Comparison of ENCODE assay signal across 1 cellular context in the genomic region with DNA sequence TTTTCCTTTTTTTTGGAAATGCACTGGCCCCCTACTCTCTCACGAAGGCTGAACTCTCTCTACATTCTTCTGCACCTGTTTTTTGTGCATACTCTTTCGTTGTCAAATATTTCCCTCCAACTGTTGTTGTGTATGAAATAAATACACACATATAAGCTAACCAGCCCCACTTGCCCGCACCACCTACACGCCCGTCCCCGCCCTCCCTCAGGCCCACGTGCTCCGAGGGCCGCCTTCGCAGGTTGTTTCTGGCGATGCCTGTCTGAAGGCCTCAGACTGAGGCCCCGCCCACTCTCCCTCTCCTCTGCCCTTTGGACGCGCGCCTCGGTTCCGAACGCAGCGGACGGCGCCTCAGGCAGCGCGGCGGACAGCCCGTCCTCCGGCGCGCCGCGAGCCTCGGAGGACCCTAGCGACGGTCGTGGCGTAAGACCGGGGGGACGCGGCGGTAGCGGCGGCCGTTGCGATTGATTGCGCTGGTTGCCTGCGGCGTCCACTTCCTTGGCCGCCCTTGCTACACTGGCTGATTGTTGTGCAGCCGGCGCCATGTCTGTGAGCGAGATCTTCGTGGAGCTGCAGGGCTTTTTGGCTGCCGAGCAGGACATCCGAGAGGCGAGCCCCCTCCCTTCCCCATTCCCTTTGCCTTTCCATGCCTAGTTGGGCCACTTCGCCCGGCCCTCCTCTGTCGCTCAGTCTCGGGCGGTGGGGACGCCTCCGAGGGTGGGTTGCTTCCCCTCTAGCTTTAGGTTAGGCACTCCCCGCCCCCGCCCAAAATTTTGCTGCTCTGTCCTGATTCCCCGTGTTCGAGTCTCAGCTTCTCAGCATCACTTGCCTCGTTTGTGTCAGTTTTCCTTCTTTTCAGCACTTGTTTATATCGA.
TF ChIP-seq lines count a peak whose summit lies in the region.

A gene (plus strand): TSS at position 415 of the 875 bp plus-strand sequence. CDS start 129 bp downstream, at position 544.

TF ChIP-seq in liver, 16 proteins besides CTCF, POLR2A, EP300 and RAD21 (continued from another document):
- TF ChIP-seq HNF4A (conservative IDR thresholded peaks at IDR 0.05), result peak in 1 of 2 donors; percentile 53
- TF ChIP-seq FOXA1 (IDR thresholded peaks at IDR 0.05), result peak; percentile 50
- TF ChIP-seq SP1 (IDR thresholded peaks at IDR 0.05), result peak; percentile 87
- TF ChIP-seq, protein P1, sequence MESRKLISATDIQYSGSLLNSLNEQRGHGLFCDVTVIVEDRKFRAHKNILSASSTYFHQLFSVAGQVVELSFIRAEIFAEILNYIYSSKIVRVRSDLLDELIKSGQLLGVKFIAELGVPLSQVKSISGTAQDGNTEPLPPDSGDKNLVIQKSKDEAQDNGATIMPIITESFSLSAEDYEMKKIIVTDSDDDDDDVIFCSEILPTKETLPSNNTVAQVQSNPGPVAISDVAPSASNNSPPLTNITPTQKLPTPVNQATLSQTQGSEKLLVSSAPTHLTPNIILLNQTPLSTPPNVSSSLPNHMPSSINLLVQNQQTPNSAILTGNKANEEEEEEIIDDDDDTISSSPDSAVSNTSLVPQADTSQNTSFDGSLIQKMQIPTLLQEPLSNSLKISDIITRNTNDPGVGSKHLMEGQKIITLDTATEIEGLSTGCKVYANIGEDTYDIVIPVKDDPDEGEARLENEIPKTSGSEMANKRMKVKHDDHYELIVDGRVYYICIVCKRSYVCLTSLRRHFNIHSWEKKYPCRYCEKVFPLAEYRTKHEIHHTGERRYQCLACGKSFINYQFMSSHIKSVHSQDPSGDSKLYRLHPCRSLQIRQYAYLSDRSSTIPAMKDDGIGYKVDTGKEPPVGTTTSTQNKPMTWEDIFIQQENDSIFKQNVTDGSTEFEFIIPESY (IDR thresholded peaks at IDR 0.05), result no peak
- TF ChIP-seq EGR1 (IDR thresholded peaks at IDR 0.05; ENCODE audit: low read depth in 2 of 2), result peak in 1 of 2 donors; percentile 49
- TF ChIP-seq FOXA2 (IDR thresholded peaks at IDR 0.05), result no peak
- peak; percentile 29 for TF ChIP-seq TAF1 (conservative IDR thresholded peaks at IDR 0.05)
